Comparison of ENCODE assay signal across 9 cellular contexts in genomic region chr16:57807968-57808528, GRCh38. TPM values are rescaled to one million over a fixed set of nuclear protein-coding genes. Genes with fewer than 3 reads are reported as not detected.
DNase-seq lines count a peak whose midpoint lies in the region; ATAC-seq and TF ChIP-seq lines count a peak whose summit lies in the region.
"Had no signal": no experiment of that assay in that cellular context is flagged by ENCODE, and none has a peak within 500 bp of the region (broad histone marks: within the 10 kb centered on the region; RNA-seq: fewer than 3 reads in every experiment).

No MANE protein-coding gene starts in this region.

- no peaks in the 10 kb centered on the region for H3K9me2 ChIP-seq in PC-3 (replicated peaks; ENCODE audit: low read length)

- DNase-seq in AG08396 (ENCODE audit: low spot score) (peak; percentile 89), H4 (ENCODE audit: low spot score) (peak; percentile 90), PC-3 (peak; percentile 94), fibroblast of villous mesenchyme (ENCODE audit: low read depth) (peak; percentile 98), omental fat pad (ENCODE audit: low spot score) (peak; percentile 74)
- peak; percentile 48 for DNase-seq in activated T-helper 9 cell treated with anti-CD3 and anti-CD28 coated beads, Interleukin-2, amount 50 U/mL, for 16 hours (ENCODE audit: low read depth)

- peak; percentile 74 for ATAC-seq in PC-3
- peak; percentile 78 for ATAC-seq in omental fat pad (ENCODE audit: low FRiP score)
- ATAC-seq in GM19467 (IDR thresholded peaks at IDR 0.05; ENCODE audit: unreplicated experiment) = no peak

- peak overlapping the region; percentile 56 for H3K9ac ChIP-seq in PC-3 (ENCODE audit: low read length)

- POLR2A ChIA-PET in PC-3 (lab: Charles Lee; ENCODE audit: unreplicated experiment) = interaction anchor here (0.7 kb wide), 1 partner anchor 55 kb away, joined by 19 read pairs; no protein-coding TSS in a partner anchor

- no peaks in the 10 kb centered on the region for H4K20me1 ChIP-seq in PC-3 (ENCODE audit: low read length)

- H3K4me2 ChIP-seq in PC-3 (ENCODE audit: low read length) = peak overlapping the region; percentile 65

- no peaks in the 10 kb centered on the region for H3F3A ChIP-seq in PC-3 (ENCODE audit: low read length, unreplicated experiment)

- no TSS peak for BruUV-seq in PC-3 (replicated peaks; lab: Mats Ljungman, UMichigan)

- H3K4me1 ChIP-seq in PC-3 (ENCODE audit: insufficient read depth, low read length) (peaks cover 52% of the 10 kb centered on the region), thymus (ENCODE audit: control insufficient read depth, insufficient read depth, low read length) (peaks cover 10% of the 10 kb centered on the region)

- peak overlapping the region; percentile 90 for H3K27ac ChIP-seq in PC-3 (ENCODE audit: low read length)
- H3K27ac ChIP-seq in thymus (ENCODE audit: low read depth) = peak overlapping the region; percentile 13

- no peaks in the 10 kb centered on the region for H3K36me3 ChIP-seq in PC-3 (ENCODE audit: low read depth, low read length)
- H3K36me3 ChIP-seq in thymus (ENCODE audit: control insufficient read depth, insufficient read depth) = no peaks in the 10 kb centered on the region

- H3K4me3 ChIP-seq in PC-3 (ENCODE audit: low read length) (no peak overlapping the region; the same call in 1 of the 2 replicates), fibroblast of villous mesenchyme (ENCODE audit: low read depth, low read length) (no peak overlapping the region), thymus (ENCODE audit: low read length) (no peak overlapping the region)
- H3K4me3 ChIP-seq: skin epidermis had no signal

- WGBS in thymus = 7% methylated on average over 16 of the region's 16 CpGs

- H3K27me3 ChIP-seq in PC-3 (ENCODE audit: low read length) (no peaks in the 10 kb centered on the region), thymus (ENCODE audit: control insufficient read depth, insufficient read depth) (no peaks in the 10 kb centered on the region)

- H3K79me2 ChIP-seq in PC-3 (ENCODE audit: low read length) = no peaks in the 10 kb centered on the region

- no peak overlapping the region for H2AFZ ChIP-seq in PC-3 (ENCODE audit: low read length)

- intact Hi-C loops in PC-3 (cut with micrococcal nuclease) = loop anchor here (1.0 to 10.0 kb wide), 2 partner anchors 8 to 197 kb away; partner anchors contain the start of genes USB1 and ZNF319

- H3K9me3 ChIP-seq in PC-3 (ENCODE audit: low read length) (no peaks in the 10 kb centered on the region), thymus (ENCODE audit: control insufficient read depth) (no peaks in the 10 kb centered on the region)

- CTCF ChIA-PET in PC-3 (lab: Charles Lee) = no interaction called here

- TF ChIP-seq CTCF in PC-3 (conservative IDR thresholded peaks at IDR 0.05; ENCODE audit: low read depth, low read length) = no peak
- no peak for TF ChIP-seq CTCF in fibroblast of villous mesenchyme (IDR thresholded peaks at IDR 0.05; ENCODE audit: insufficient read depth, low read depth, low read length)
- TF ChIP-seq CTCF in omental fat pad (IDR thresholded peaks at IDR 0.05) = no peak

RNA-seq across cellular contexts. Expression of gene KIFC3, which starts 5.8 kb away (rescaled TPM):
- 12.2 and 27.4 TPM in 2 replicates for total RNA-seq in H4 (2014; rRNA removed; shearing (Covaris generic))
- total RNA-seq in PC-3 (2014; rRNA removed) (32.6 and 42.2 TPM in 2 replicates), fibroblast of villous mesenchyme (72.5 and 88.6 TPM in 2 replicates), omental fat pad (10 to 100 TPM; 41.5 to 96.9 (median 58.9) TPM)
- 9.2 TPM for polyA plus RNA-seq in thymus

Comparison
In these comparisons a context has a peak if more than half of its experiments do, and no peak if none do; other contexts are left out.
1. DNase-seq: peak in every context shown above with its lines; median percentile 98 in fibroblast of villous mesenchyme; 94 in PC-3; 90 in H4; 89 in AG08396; 74 in omental fat pad; 48 in activated T-helper 9 cell treated with anti-CD3 and anti-CD28 coated beads, Interleukin-2, amount 50 U/mL, for 16 hours.